ENCODE assay signal across 12 cellular contexts in genomic region chr13:111007209-111007608, GRCh38.
DNase-seq lines count a peak whose midpoint lies in the region; ATAC-seq, FAIRE-seq and TF ChIP-seq lines count a peak whose summit lies in the region.
"Had no signal": no experiment of that assay in that cellular context is flagged by ENCODE, and none has a peak within 500 bp of the region (broad histone marks: within the 10 kb centered on the region; RNA-seq: fewer than 3 reads in every experiment).

No MANE protein-coding gene starts in this region.

- in situ Hi-C loops in HepG2 (cut with HindIII; ENCODE audit: extremely low pct_ligation_motif_present, low pct_unique_long_range_greater_than_20kb): no loop called here

- no peaks in the 10 kb centered on the region for H4K20me1 ChIP-seq in HepG2 (ENCODE audit: insufficient read depth, low read length)

- CTCF ChIA-PET in HepG2 (lab: Yijun Ruan, JAX; ENCODE audit: low intra/inter-chr PET ratio, low total read pairs): no interaction called here

- H3K27me3 ChIP-seq in right lobe of liver: no peaks in the 10 kb centered on the region
- peaks cover 4 to 23% of the 10 kb centered on the region in 2 experiments; a peak in 4 of 5 replicates for H3K27me3 ChIP-seq in HepG2 (ENCODE audit: control insufficient read depth in 1 of 2, insufficient read depth in 2 of 2, low read length in 2 of 2)
- H3K27me3 ChIP-seq in prostate gland (replicated peaks; ENCODE audit: insufficient read depth): no peaks in the 10 kb centered on the region

- no peak for TF ChIP-seq CTCF in right lobe of liver (IDR thresholded peaks at IDR 0.05)
- no peak for TF ChIP-seq CTCF in HepG2 (CRISPR knock-in tag; IDR thresholded peaks at IDR 0.05)
- TF ChIP-seq CTCF in prostate gland (IDR thresholded peaks at IDR 0.05): no peak

- no peak overlapping the region for H2AFZ ChIP-seq in HepG2 (ENCODE audit: low read length)

- no peaks in the 10 kb centered on the region for H3K4me1 Mint-ChIP-seq in activated naive CD8-positive, alpha-beta T cell treated with anti-CD3 and anti-CD28 coated beads, Interleukin-2, amount 50 U/mL, for 24 hours

- no peaks in the 10 kb centered on the region for H3K36me3 Mint-ChIP-seq in activated naive CD8-positive, alpha-beta T cell treated with anti-CD3 and anti-CD28 coated beads, Interleukin-2, amount 50 U/mL, for 24 hours (ENCODE audit: low read depth)
- H3K36me3 Mint-ChIP-seq: activated naive CD4-positive, alpha-beta T cell treated with anti-CD3 and anti-CD28 coated beads, Interleukin-2, amount 10 ng/mL, durations not matched to agents 7 days and 5 days had no signal

- no peak overlapping the region for H3K27ac Mint-ChIP-seq in activated naive CD8-positive, alpha-beta T cell treated with anti-CD3 and anti-CD28 coated beads, Interleukin-2, amount 50 U/mL, for 24 hours
- H3K27ac Mint-ChIP-seq: activated CD4-positive, alpha-beta T cell treated with anti-CD3 and anti-CD28 coated beads, Interleukin-2, amount 10 ng/mL, durations not matched to agents 24 days and 14 days; activated naive CD4-positive, alpha-beta T cell treated with anti-CD3 and anti-CD28 coated beads, Interleukin-2, amount 10 ng/mL, durations not matched to agents 7 days and 5 days had no signal

- no peaks in the 10 kb centered on the region for H3K9me3 Mint-ChIP-seq in activated naive CD8-positive, alpha-beta T cell treated with anti-CD3 and anti-CD28 coated beads, Interleukin-2, amount 50 U/mL, for 24 hours
- H3K9me3 Mint-ChIP-seq: activated naive CD4-positive, alpha-beta T cell treated with anti-CD3 and anti-CD28 coated beads, Interleukin-2, amount 10 ng/mL, durations not matched to agents 7 days and 5 days had no signal

- H3K27me3 Mint-ChIP-seq in activated naive CD8-positive, alpha-beta T cell treated with anti-CD3 and anti-CD28 coated beads, Interleukin-2, amount 50 U/mL, for 24 hours: peaks cover 26% of the 10 kb centered on the region

- ATAC-seq in right lobe of liver (no peak), HepG2 (no peak), GM18867 (IDR thresholded peaks at IDR 0.05; ENCODE audit: unreplicated experiment) (no peak)
- ATAC-seq in activated naive CD8-positive, alpha-beta T cell treated with anti-CD3 and anti-CD28 coated beads, Interleukin-2, amount 50 U/mL, for 24 hours: no peak

- TF ChIP-seq EP300 in HepG2 (IDR thresholded peaks at IDR 0.05; ENCODE audit: low read depth in 2 of 2, low read length in 2 of 2): no peak
- TF ChIP-seq EP300 in HepG2 (CRISPR knock-in tag; IDR thresholded peaks at IDR 0.05; ENCODE audit: borderline replicate concordance): no peak

- FAIRE-seq in HepG2 (lab: Jason Lieb, UNC): no peak

- BruUV-seq in HepG2 (replicated peaks; lab: Mats Ljungman, UMichigan): no TSS peak

- H3K79me2 ChIP-seq in HepG2 (ENCODE audit: insufficient read depth, low read length): no peaks in the 10 kb centered on the region

- intact Hi-C loops in right lobe of liver (cut with DNase I): no loop called here
- intact Hi-C loops in HepG2 (cut with micrococcal nuclease; ENCODE audit: unreplicated experiment): no loop called here
- intact Hi-C loops in prostate gland (cut with DNase I): no loop called here

- H3K9me3 ChIP-seq in right lobe of liver: no peaks in the 10 kb centered on the region
- no peaks in the 10 kb centered on the region for H3K9me3 ChIP-seq in HepG2 (ENCODE audit: low read length)
- H3K9me3 ChIP-seq in prostate gland: no peaks in the 10 kb centered on the region

- DNase-seq in right lobe of liver: no peak
- no peak for DNase-seq in HepG2 (ENCODE audit: low spot score)
- peak; percentile 12 for DNase-seq in dermis blood vessel endothelial cell
- no peak for DNase-seq in prostate gland (ENCODE audit: low spot score)
- no peak for DNase-seq in activated naive CD8-positive, alpha-beta T cell treated with anti-CD3 and anti-CD28 coated beads, Interleukin-2, amount 50 U/mL, for 24 hours
- no peak for DNase-seq in LoVo (ENCODE audit: low spot score)
- DNase-seq in 8988T: no peak
- DNase-seq: activated CD4-positive, alpha-beta T cell treated with anti-CD3 and anti-CD28 coated beads, Interleukin-2, amount 10 ng/mL, durations not matched to agents 24 days and 14 days; activated naive CD4-positive, alpha-beta T cell treated with anti-CD3 and anti-CD28 coated beads, Interleukin-2, amount 10 ng/mL, durations not matched to agents 7 days and 5 days; effector memory CD4-positive, alpha-beta T cell had no signal

- H3K36me3 ChIP-seq in right lobe of liver (no peaks in the 10 kb centered on the region), HepG2 (replicated peaks in 1 of 2; ENCODE audit: control insufficient read depth in 1 of 2, insufficient read depth in 2 of 2, low read length in 2 of 2) (no peaks in the 10 kb centered on the region), prostate gland (no peaks in the 10 kb centered on the region)

- H3K4me3 Mint-ChIP-seq in activated naive CD8-positive, alpha-beta T cell treated with anti-CD3 and anti-CD28 coated beads, Interleukin-2, amount 50 U/mL, for 24 hours: no peak overlapping the region
- H3K4me3 Mint-ChIP-seq: activated CD4-positive, alpha-beta T cell treated with anti-CD3 and anti-CD28 coated beads, Interleukin-2, amount 10 ng/mL, durations not matched to agents 24 days and 14 days; activated naive CD4-positive, alpha-beta T cell treated with anti-CD3 and anti-CD28 coated beads, Interleukin-2, amount 10 ng/mL, durations not matched to agents 7 days and 5 days had no signal

- no peak overlapping the region for H3K4me3 ChIP-seq in right lobe of liver
- no peak overlapping the region for H3K4me3 ChIP-seq in HepG2 (replicated peaks in 1 of 3; ENCODE audit: insufficient read depth in 1 of 3, low read depth in 2 of 3, low read length in 3 of 3)
- H3K4me3 ChIP-seq in prostate gland: no peak overlapping the region

- H3K4me2 ChIP-seq in HepG2 (ENCODE audit: low read depth, low read length): no peak overlapping the region

- peak overlapping the region in 2 of 3 donors; percentile 33 to 47 for H3K27ac ChIP-seq in right lobe of liver
- no peak overlapping the region for H3K27ac ChIP-seq in HepG2 (ENCODE audit: extremely low read length, insufficient read depth, low read length)
- H3K27ac ChIP-seq in prostate gland: peak overlapping the region; percentile 81
- H3K27ac ChIP-seq: RWPE1 had no signal

- POLR2A ChIA-PET in HepG2 (lab: Yijun Ruan, JAX): no interaction called here

- TF ChIP-seq RAD21 in HepG2 (CRISPR knock-in tag; IDR thresholded peaks at IDR 0.05): no peak

- no peak overlapping the region for H3K9ac ChIP-seq in HepG2 (ENCODE audit: insufficient read depth, low read depth, low read length)

- TF ChIP-seq POLR2A in right lobe of liver (IDR thresholded peaks at IDR 0.05): no peak
- TF ChIP-seq POLR2A in HepG2 (IDR thresholded peaks at IDR 0.05; ENCODE audit: insufficient read depth in 1 of 2, low read depth in 2 of 2, low read length in 2 of 2): no peak
- TF ChIP-seq POLR2A in prostate gland (IDR thresholded peaks at IDR 0.05): no peak

- H3K4me1 ChIP-seq in right lobe of liver (no peaks in the 10 kb centered on the region), HepG2 (ENCODE audit: insufficient read depth, low read length) (no peaks in the 10 kb centered on the region), prostate gland (replicated peaks) (peaks cover 3% of the 10 kb centered on the region)

- WGBS in right lobe of liver (ENCODE audit: insufficient coverage, low coverage, low lambda C conversion rate, missing lambda C conversion rate): 30% methylated on average over 3 of the region's 3 CpGs
- WGBS in HepG2 (ENCODE audit: low lambda C conversion rate): 2% methylated on average over 3 of the region's 3 CpGs
- 61% methylated on average over 3 of the region's 3 CpGs for WGBS in prostate gland

TF ChIP-seq in HepG2, 621 proteins besides CTCF, POLR2A, EP300 and RAD21:
- no peak for TF ChIP-seq NFE2 (CRISPR knock-in tag; IDR thresholded peaks at IDR 0.05)
- TF ChIP-seq SOX6 (IDR thresholded peaks at IDR 0.05): no peak
- TF ChIP-seq SOX6 (CRISPR knock-in tag; IDR thresholded peaks at IDR 0.05): no peak
- TF ChIP-seq, protein P1, sequence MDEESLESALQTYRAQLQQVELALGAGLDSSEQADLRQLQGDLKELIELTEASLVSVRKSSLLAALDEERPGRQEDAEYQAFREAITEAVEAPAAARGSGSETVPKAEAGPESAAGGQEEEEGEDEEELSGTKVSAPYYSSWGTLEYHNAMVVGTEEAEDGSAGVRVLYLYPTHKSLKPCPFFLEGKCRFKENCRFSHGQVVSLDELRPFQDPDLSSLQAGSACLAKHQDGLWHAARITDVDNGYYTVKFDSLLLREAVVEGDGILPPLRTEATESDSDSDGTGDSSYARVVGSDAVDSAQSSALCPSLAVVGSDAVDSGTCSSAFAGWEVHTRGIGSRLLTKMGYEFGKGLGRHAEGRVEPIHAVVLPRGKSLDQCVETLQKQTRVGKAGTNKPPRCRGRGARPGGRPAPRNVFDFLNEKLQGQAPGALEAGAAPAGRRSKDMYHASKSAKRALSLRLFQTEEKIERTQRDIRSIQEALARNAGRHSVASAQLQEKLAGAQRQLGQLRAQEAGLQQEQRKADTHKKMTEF (CRISPR knock-in tag; IDR thresholded peaks at IDR 0.05): no peak
- TF ChIP-seq IKZF5 (CRISPR knock-in tag; IDR thresholded peaks at IDR 0.05): no peak
- TF ChIP-seq SMYD3 (CRISPR knock-in tag; IDR thresholded peaks at IDR 0.05): no peak
- no peak for TF ChIP-seq ZNF20 (CRISPR knock-in tag; IDR thresholded peaks at IDR 0.05)
- TF ChIP-seq RNF2 (conservative IDR thresholded peaks at IDR 0.05; ENCODE audit: low read depth): no peak
- no peak for TF ChIP-seq NFE2L1 (CRISPR knock-in tag; IDR thresholded peaks at IDR 0.05; ENCODE audit: borderline replicate concordance)
